ENCODE assay signal across 10 cellular contexts in the genomic region with DNA sequence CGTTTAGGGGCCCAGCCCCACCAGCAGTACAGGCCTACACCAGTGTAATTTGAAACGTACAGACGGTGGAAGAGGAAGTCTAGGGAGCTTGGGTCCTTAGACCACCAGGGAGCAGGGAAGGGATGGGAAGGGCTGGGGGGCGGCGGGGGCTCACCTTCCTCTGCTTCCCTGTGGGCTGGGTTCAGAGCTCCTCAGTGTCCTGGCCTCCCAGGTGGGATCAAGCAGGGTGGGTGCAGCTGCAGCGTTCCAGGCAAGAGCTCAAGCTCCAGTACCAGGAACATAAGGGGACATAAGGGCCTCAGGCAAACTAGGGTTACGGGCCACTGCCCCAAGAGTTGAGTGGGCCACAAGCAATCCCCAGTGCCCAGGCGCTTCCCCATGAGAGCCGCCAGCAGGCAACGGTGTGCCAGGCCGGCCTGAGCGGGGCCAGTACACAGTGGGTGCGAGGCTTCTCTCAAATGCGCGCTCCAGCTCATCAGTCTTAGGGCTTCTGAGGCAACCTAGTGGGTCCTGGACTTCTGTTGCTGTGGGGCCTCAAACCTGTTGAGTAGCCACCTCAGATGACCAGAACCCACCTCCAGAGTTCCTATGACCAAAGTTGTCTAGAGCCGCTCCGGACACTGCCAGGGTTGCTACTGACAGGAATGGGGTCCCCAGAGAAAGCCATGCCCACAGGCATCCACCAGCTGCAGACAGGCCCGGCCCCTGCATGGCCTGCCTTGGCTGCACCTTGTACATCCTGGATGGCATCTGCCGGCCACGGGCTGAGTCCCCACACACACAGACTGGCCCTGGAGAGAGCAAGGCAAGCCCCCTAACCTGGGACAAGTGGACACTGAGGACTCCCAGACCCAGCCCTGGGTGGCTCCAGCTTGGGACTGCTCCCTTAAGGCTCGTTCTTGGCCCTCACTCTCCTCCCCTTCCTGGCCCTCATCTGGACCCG. TPM values are rescaled to one million over a fixed set of nuclear protein-coding genes. Genes with fewer than 3 reads are reported as not detected.
DNase-seq lines count a peak whose midpoint lies in the region; ATAC-seq, FAIRE-seq and TF ChIP-seq lines count a peak whose summit lies in the region.
"Had no signal": no experiment of that assay in that cellular context is flagged by ENCODE, and none has a peak within 500 bp of the region (broad histone marks: within the 10 kb centered on the region; RNA-seq: fewer than 3 reads in every experiment).

No MANE protein-coding gene starts in this region.

- DNase-seq in K562 (ENCODE audit: extremely low read depth in 1 of 4, low spot score in 3 of 4) (no peak), psoas muscle (peak in 1 of 2 donors; percentile 44), NOMO-1 (lab: John Stamatoyannopoulos, UW; ENCODE audit: unreplicated experiment in 2 of 2) (no peak), anterior cingulate cortex (lab: John Stamatoyannopoulos, UW) (no peak)
- DNase-seq: dorsolateral prefrontal cortex, GOT3, midbrain had no signal

- H3K27ac ChIP-seq in K562 (ENCODE audit: extremely low read depth, low read depth, low read length) (no peak overlapping the region), psoas muscle (peak overlapping the region; percentile 97)

- no peak for TF ChIP-seq POLR2A in K562 (conservative IDR thresholded peaks at IDR 0.05)

- TF ChIP-seq RAD21 in K562 (CRISPR knock-in tag; conservative IDR thresholded peaks at IDR 0.05 in 1 of 2, IDR thresholded peaks at IDR 0.05 in 1 of 2) = no peak

- WGBS in K562 (ENCODE audit: insufficient coverage, low coverage, missing lambda C conversion rate) = 90% methylated on average over 20 of the region's 22 CpGs
- WGBS in psoas muscle, 3 donors = 67 to 77% (median 70%) methylated on average over 20 to 22 of the region's 22 CpGs

- H3K4me1 ChIP-seq in K562 (replicated peaks in 1 of 2; ENCODE audit: control insufficient read depth in 2 of 2, insufficient read depth in 2 of 2, low read length in 2 of 2) (peaks cover 8 to 27% of the 10 kb centered on the region in 2 experiments; a peak in 4 of 5 replicates), psoas muscle (peaks cover 27% of the 10 kb centered on the region)

- H3K4me3 ChIP-seq in K562 = no peak overlapping the region
- peak overlapping the region; percentile 71 for H3K4me3 ChIP-seq in psoas muscle
- H3K4me3 ChIP-seq: dorsolateral prefrontal cortex had no signal

- FAIRE-seq in K562 (lab: Jason Lieb, UNC) = no peak

- H3K79me2 ChIP-seq in K562 (ENCODE audit: control insufficient read depth, insufficient read depth, low read length) = no peaks in the 10 kb centered on the region

- H2AFZ ChIP-seq in K562 (ENCODE audit: low read depth, low read length) = no peak overlapping the region

- H3K27me3 ChIP-seq in K562 (ENCODE audit: control insufficient read depth in 2 of 2, insufficient read depth in 2 of 2, low read length in 2 of 2) (no peaks in the 10 kb centered on the region), psoas muscle (ENCODE audit: insufficient read depth in 3 of 3, low read length in 2 of 3) (no peaks in the 10 kb centered on the region)
- H3K27me3 ChIP-seq: dorsolateral prefrontal cortex had no signal

- CTCF ChIA-PET in K562 (lab: Yijun Ruan, JAX; ENCODE audit: low intra/inter-chr PET ratio) = no interaction called here

- no peak for TF ChIP-seq EP300 in K562 (IDR thresholded peaks at IDR 0.05; ENCODE audit: low read length)

- ATAC-seq in GM19452 (IDR thresholded peaks at IDR 0.05; ENCODE audit: unreplicated experiment) (peak; percentile 25), HG03354 (IDR thresholded peaks at IDR 0.05; ENCODE audit: poor library complexity, severe bottlenecking, unreplicated experiment) (peak; percentile 11), K562 (no peak), psoas muscle (no peak), SK-N-SH treated with all-trans-retinoic acid at 6 μM for 48 hours (no peak)

- H3K36me3 ChIP-seq in K562 (ENCODE audit: control insufficient read depth, insufficient read depth, low read length) (peaks cover 53% of the 10 kb centered on the region; the same call in 2 of the 3 replicates), psoas muscle (ENCODE audit: insufficient read depth in 1 of 2, low read depth in 1 of 2) (peaks cover 0 to 50% of the 10 kb centered on the region in 2 donors)

- peak overlapping the region in 1 of 2 experiments; percentile 72; a peak in 2 of 4 replicates for H3K9ac ChIP-seq in K562 (ENCODE audit: insufficient read depth in 1 of 2, low read depth in 2 of 2, low read length in 2 of 2)

- H4K20me1 ChIP-seq in K562 (replicated peaks; ENCODE audit: control insufficient read depth, insufficient read depth, low read length) = no peaks in the 10 kb centered on the region

- no TSS peak for BruUV-seq in K562 (replicated peaks; lab: Mats Ljungman, UMichigan)

- no peak overlapping the region for H3K4me2 ChIP-seq in K562 (ENCODE audit: insufficient read depth, low read length)

- POLR2A ChIA-PET in K562 (lab: Yijun Ruan, JAX) = interaction anchor here (0.7 to 1.2 kb wide), 6 partner anchors 9 to 1431 kb away, joined by 3 read pairs; no protein-coding TSS in a partner anchor

- intact Hi-C loops in K562 (cut with micrococcal nuclease) (no loop called here), psoas muscle (cut with DNase I) (no loop called here)

- TF ChIP-seq CTCF in K562 (IDR thresholded peaks at IDR 0.05 in 2 of 3, conservative IDR thresholded peaks at IDR 0.05 in 1 of 3; ENCODE audit: insufficient read depth in 2 of 3, low read depth in 1 of 3, low read length in 3 of 3) (no peak), psoas muscle (IDR thresholded peaks at IDR 0.05) (no peak)

- no peaks in the 10 kb centered on the region for H3K9me3 ChIP-seq in K562 (replicated peaks; ENCODE audit: control insufficient read depth, insufficient read depth, low read depth, low read length)
- H3K9me3 ChIP-seq in psoas muscle = no peaks in the 10 kb centered on the region

- in situ Hi-C loops in K562 (cut with MboI) = no loop called here

- H3K9me1 ChIP-seq in K562 (ENCODE audit: control insufficient read depth, insufficient read depth, low read length) = peaks cover 3% of the 10 kb centered on the region

RNA-seq across cellular contexts. Expression of a gene that starts 5.2 kb away (rescaled TPM):
- total RNA-seq in K562 (2011; cell fraction: chromatin; rRNA removed; ENCODE audit: low replicate concordance) = 20.7 and 42.5 TPM in 2 replicates
- total RNA-seq in K562 (2011; cell fraction: nucleolus; rRNA removed) = 27.0 and 27.3 TPM in 2 replicates
- 19.0 and 21.1 TPM in 2 replicates for total RNA-seq in K562 (2011; cell fraction: nucleoplasm; rRNA removed)
- total RNA-seq in K562 (2014; rRNA removed) (2.7 and 3.1 TPM in 2 replicates), K562 (2014; rRNA removed; fragmentation: Illumina TruSeq; extraction: Trizol) (1.8 and 2.0 TPM in 2 replicates), K562 (2015; rRNA removed; fragmentation: Illumina TruSeq; extraction: Trizol) (2.9 and 4.5 TPM in 2 replicates), K562 (2021) (2.8 and 4.1 TPM in 2 replicates), psoas muscle (1,000 to 10,000 TPM in 2 of 4 donors, 100 to 1,000 TPM in 2; 788 to 1,374 (median 978) TPM)
- polyA plus RNA-seq in K562 (2011; rRNA removed) (4.8 and 7.5 TPM in 2 replicates), K562 (2014; fragmentation: Illumina TruSeq; extraction: Trizol) (2.7 and 3.1 TPM in 2 replicates), K562 (2014; fragmentation: Nextera tagmentation; extraction: Ambion mirVana) (under 1 TPM; 0.32 to 0.34 TPM), K562 (2014; rRNA removed) (4.5 and 5.8 TPM in 2 replicates), psoas muscle (100 to 1,000 TPM; 256 to 608 (median 529) TPM)
- polyA plus RNA-seq in K562 (2011; cell fraction: cytosol; rRNA removed) = 2.9 and 5.5 TPM in 2 replicates
- polyA plus RNA-seq in K562 (2011; cell fraction: nucleus; rRNA removed) = 40.8 and 73.8 TPM in 2 replicates
- polyA plus RNA-seq in K562 (2012) = 3.4 and 10.6 TPM in 2 replicates
- polyA minus RNA-seq in K562 (2011; rRNA and poly(A)+ RNA removed) = 1.2 and 2.2 TPM in 2 replicates
- 0.95 and 2.6 TPM in 2 replicates for polyA minus RNA-seq in K562 (2011; cell fraction: cytosol; rRNA and poly(A)+ RNA removed)
- 6.3 and 6.9 TPM in 2 replicates for polyA minus RNA-seq in K562 (2011; cell fraction: nucleus; rRNA and poly(A)+ RNA removed)

RNA-seq across cellular contexts. Expression of a gene that starts 19.2 kb away (rescaled TPM):
- 39.7 and 71.7 TPM in 2 replicates for total RNA-seq in K562 (2011; cell fraction: chromatin; rRNA removed; ENCODE audit: low replicate concordance)
- total RNA-seq in K562 (2011; cell fraction: nucleolus; rRNA removed) = 42.2 and 44.1 TPM in 2 replicates
- total RNA-seq in K562 (2011; cell fraction: nucleoplasm; rRNA removed) = 34.4 and 37.9 TPM in 2 replicates
- total RNA-seq in K562 (2014; rRNA removed) = 33.1 and 50.4 TPM in 2 replicates
- total RNA-seq in K562 (2014; rRNA removed; fragmentation: Illumina TruSeq; extraction: Trizol) = 5.7 and 8.2 TPM in 2 replicates
- 21.2 and 21.9 TPM in 2 replicates for total RNA-seq in K562 (2015; rRNA removed; fragmentation: Illumina TruSeq; extraction: Trizol)
- 29.8 and 31.2 TPM in 2 replicates for total RNA-seq in K562 (2021)
- 23.8 and 33.3 TPM in 2 replicates for polyA plus RNA-seq in K562 (2011; rRNA removed)
- 27.1 and 60.5 TPM in 2 replicates for polyA plus RNA-seq in K562 (2011; cell fraction: cytosol; rRNA removed)
- polyA plus RNA-seq in K562 (2011; cell fraction: nucleus; rRNA removed) = 58.3 and 92.0 TPM in 2 replicates
- 28.4 and 31.7 TPM in 2 replicates for polyA plus RNA-seq in K562 (2012)
- 15.0 and 22.7 TPM in 2 replicates for polyA plus RNA-seq in K562 (2014; fragmentation: Illumina TruSeq; extraction: Trizol)
- 10 to 100 TPM; 16.7 to 26.0 TPM for polyA plus RNA-seq in K562 (2014; fragmentation: Nextera tagmentation; extraction: Ambion mirVana)
- 28.1 and 48.3 TPM in 2 replicates for polyA plus RNA-seq in K562 (2014; rRNA removed)
- 6.6 and 8.9 TPM in 2 replicates for polyA minus RNA-seq in K562 (2011; rRNA and poly(A)+ RNA removed)
- polyA minus RNA-seq in K562 (2011; cell fraction: cytosol; rRNA and poly(A)+ RNA removed) = 7.1 and 9.9 TPM in 2 replicates
- 15.1 and 21.2 TPM in 2 replicates for polyA minus RNA-seq in K562 (2011; cell fraction: nucleus; rRNA and poly(A)+ RNA removed)
- 100 to 1,000 TPM in 1 of 4 donors, 10 to 100 TPM in 3; 53.3 to 101 (median 78.7) TPM for total RNA-seq in psoas muscle
- polyA plus RNA-seq in psoas muscle = 10 to 100 TPM; 19.2 to 34.0 (median 26.2) TPM

RNA-seq across cellular contexts. Expression of a gene that starts 22.5 kb away (rescaled TPM):
- total RNA-seq in K562 (2011; cell fraction: chromatin; rRNA removed; ENCODE audit: low replicate concordance) = 36.0 and 91.8 TPM in 2 replicates
- 60.5 and 68.7 TPM in 2 replicates for total RNA-seq in K562 (2011; cell fraction: nucleolus; rRNA removed)
- 54.1 and 60.8 TPM in 2 replicates for total RNA-seq in K562 (2011; cell fraction: nucleoplasm; rRNA removed)
- total RNA-seq in K562 (2014; rRNA removed) (6.0 and 7.7 TPM in 2 replicates), K562 (2014; rRNA removed; fragmentation: Illumina TruSeq; extraction: Trizol) (4.5 and 6.5 TPM in 2 replicates), K562 (2015; rRNA removed; fragmentation: Illumina TruSeq; extraction: Trizol) (5.6 and 7.6 TPM in 2 replicates), K562 (2021) (16.9 TPM in 2 replicates), psoas muscle (10 to 100 TPM in 3 of 4 donors, 1 to 10 TPM in 1; 7.2 to 12.6 (median 10.9) TPM)
- polyA plus RNA-seq in K562 (2011; rRNA removed) (5.7 and 10.6 TPM in 2 replicates), K562 (2014; fragmentation: Illumina TruSeq; extraction: Trizol) (11.7 and 11.8 TPM in 2 replicates), K562 (2014; fragmentation: Nextera tagmentation; extraction: Ambion mirVana) (1 to 10 TPM; 1.4 to 1.6 TPM), K562 (2014; rRNA removed) (7.1 and 9.9 TPM in 2 replicates), psoas muscle (1 to 10 TPM; 4.2 to 7.7 (median 6.4) TPM)
- polyA plus RNA-seq in K562 (2011; cell fraction: cytosol; rRNA removed) = 10.7 and 16.0 TPM in 2 replicates
- 25.5 and 35.7 TPM in 2 replicates for polyA plus RNA-seq in K562 (2011; cell fraction: nucleus; rRNA removed)
- polyA plus RNA-seq in K562 (2012) = 11.7 and 15.0 TPM in 2 replicates
- polyA minus RNA-seq in K562 (2011; rRNA and poly(A)+ RNA removed) = 12.8 and 16.0 TPM in 2 replicates
- polyA minus RNA-seq in K562 (2011; cell fraction: cytosol; rRNA and poly(A)+ RNA removed) = 15.2 and 25.2 TPM in 2 replicates
- polyA minus RNA-seq in K562 (2011; cell fraction: nucleus; rRNA and poly(A)+ RNA removed) = 15.1 and 17.1 TPM in 2 replicates

RNA-seq across cellular contexts. Expression of a gene that starts 31.3 kb away (rescaled TPM):
- 229 and 466 TPM in 2 replicates for total RNA-seq in K562 (2011; cell fraction: chromatin; rRNA removed; ENCODE audit: low replicate concordance)
- total RNA-seq in K562 (2011; cell fraction: nucleolus; rRNA removed) = 309 and 326 TPM in 2 replicates
- total RNA-seq in K562 (2011; cell fraction: nucleoplasm; rRNA removed) = 244 and 282 TPM in 2 replicates
- total RNA-seq in K562 (2014; rRNA removed) = 28.8 and 35.6 TPM in 2 replicates
- total RNA-seq in K562 (2014; rRNA removed; fragmentation: Illumina TruSeq; extraction: Trizol) = 7.3 and 9.5 TPM in 2 replicates
- total RNA-seq in K562 (2015; rRNA removed; fragmentation: Illumina TruSeq; extraction: Trizol) = 23.9 and 24.6 TPM in 2 replicates
- total RNA-seq in K562 (2021) = 45.2 and 54.4 TPM in 2 replicates
- 59.7 and 110 TPM in 2 replicates for polyA plus RNA-seq in K562 (2011; rRNA removed)
- 50.2 and 68.3 TPM in 2 replicates for polyA plus RNA-seq in K562 (2011; cell fraction: cytosol; rRNA removed)
- polyA plus RNA-seq in K562 (2011; cell fraction: nucleus; rRNA removed) = 313 and 392 TPM in 2 replicates
- 39.1 and 59.5 TPM in 2 replicates for polyA plus RNA-seq in K562 (2012)
- 21.8 and 29.4 TPM in 2 replicates for polyA plus RNA-seq in K562 (2014; fragmentation: Illumina TruSeq; extraction: Trizol)
- polyA plus RNA-seq in K562 (2014; fragmentation: Nextera tagmentation; extraction: Ambion mirVana) = under 1 TPM; 0.32 to 0.89 TPM
- 35.5 and 36.2 TPM in 2 replicates for polyA plus RNA-seq in K562 (2014; rRNA removed)
- polyA minus RNA-seq in K562 (2011; rRNA and poly(A)+ RNA removed) = 56.4 and 73.7 TPM in 2 replicates
- polyA minus RNA-seq in K562 (2011; cell fraction: cytosol; rRNA and poly(A)+ RNA removed) = 58.2 and 59.2 TPM in 2 replicates
- polyA minus RNA-seq in K562 (2011; cell fraction: nucleus; rRNA and poly(A)+ RNA removed) = 58.7 and 72.1 TPM in 2 replicates
- 10 to 100 TPM in 3 of 4 donors, 1 to 10 TPM in 1; 9.5 to 10.8 (median 10.2) TPM for total RNA-seq in psoas muscle
- 1 to 10 TPM; 4.1 to 8.3 (median 6.0) TPM for polyA plus RNA-seq in psoas muscle

Comparison
In these comparisons a context has a peak if more than half of its experiments do, and no peak if none do; other contexts are left out.
1. ATAC-seq: peak in GM19452 (single experiment) and HG03354 (single experiment); none in K562 (single experiment), psoas muscle (0 of 4) and SK-N-SH treated with all-trans-retinoic acid at 6 μM for 48 hours (single experiment).
2. RNA of a gene that starts 5.2 kb away (total RNA-seq): 788 to 1,374 TPM in psoas muscle; 1.8 to 42.5 TPM in K562; every median in the first group is over 10 times any median in the second.